ENCODE assay signal across 34 cellular contexts in the genomic region with DNA sequence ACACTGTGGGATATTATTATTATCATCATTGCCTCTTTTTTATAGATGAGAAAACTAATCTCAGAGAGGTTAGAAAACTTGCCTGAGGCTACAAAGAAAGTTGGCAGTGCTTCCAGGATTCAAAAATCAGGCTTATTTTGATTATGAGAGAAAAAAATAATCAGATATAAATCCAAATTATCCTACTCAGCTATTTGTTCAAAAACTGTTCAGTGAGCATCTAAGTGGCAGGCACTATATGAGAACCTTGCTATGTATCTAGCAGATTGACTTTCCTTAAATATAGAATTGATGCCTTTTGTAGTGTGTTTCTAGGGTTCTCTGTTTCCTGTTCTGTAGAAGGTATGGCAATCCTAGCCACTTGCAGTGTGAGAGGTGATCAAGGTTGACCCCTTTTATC.
"Had no signal": no experiment of that assay in that cellular context is flagged by ENCODE, and none has a peak within 500 bp of the region (broad histone marks: within the 10 kb centered on the region; RNA-seq: fewer than 3 reads in every experiment).

No MANE protein-coding gene starts in this region.

- DNase-seq: Karpas-422, Kasumi-1, MG63, MM.1S, MV-4-11, NCI-H1048, NCI-H1092, NCI-H1092 treated with DMSO at 0.1 percent for 48 hours, NCI-H1105, NCI-H1105 treated with DMSO at 0.1 percent for 48 hours, NCI-H1417, NCI-H1417 treated with DMSO at 0.1 percent for 48 hours, NCI-H1436, NCI-H1436 treated with DMSO at 0.1 percent for 48 hours, NCI-H146, NCI-H1694, NCI-H1694 treated with DMSO at 0.1 percent for 48 hours, NCI-H187, NCI-H187 treated with DMSO at 0.1 percent for 48 hours, NCI-H1930, NCI-H2029, NCI-H2029 treated with DMSO at 0.1 percent for 48 hours, NCI-H2081, NCI-H2081 treated with DMSO at 0.1 percent for 48 hours, NCI-H2107, NCI-H2171, NCI-H2171 treated with DMSO at 0.1 percent for 48 hours, NCI-H2227 treated with DMSO at 0.1 percent for 48 hours, NCI-H226, NCI-H345, NCI-H446, NCI-H446 treated with DMSO at 0.1 percent for 48 hours, NCI-H510A, NCI-H510A treated with DMSO at 0.1 percent for 48 hours had no signal

- H3K36me3 ChIP-seq: MG63 had no signal

- H3K27me3 ChIP-seq: MG63 had no signal

- H3K9me3 ChIP-seq: MG63 had no signal

- H3K4me3 ChIP-seq: MG63 had no signal
